13 cellular contexts compared by ENCODE assay signal in genomic region chr1:29196863-29197589, GRCh38. TPM values are rescaled to one million over a fixed set of nuclear protein-coding genes. Genes with fewer than 3 reads are reported as not detected.
A peak's percentile ranks its signal among the peaks of the same experiment; 100 is the strongest.
DNase-seq lines count a peak whose midpoint lies in the region; TF ChIP-seq lines count a peak whose summit lies in the region.
"Had no signal": no experiment of that assay in that cellular context is flagged by ENCODE, and none has a peak within 500 bp of the region (broad histone marks: within the 10 kb centered on the region; RNA-seq: fewer than 3 reads in every experiment).

No MANE protein-coding gene starts in this region.

- H3K27ac ChIP-seq in fibroblast of lung (ENCODE audit: insufficient read depth, low read length), result peak overlapping the region; percentile 90
- H3K27ac ChIP-seq: breast epithelium, SK-N-MC had no signal

- no peak overlapping the region for H2AFZ ChIP-seq in fibroblast of lung (ENCODE audit: low read length)

- peaks cover 17% of the 10 kb centered on the region for H3K4me1 ChIP-seq in fibroblast of lung (ENCODE audit: control insufficient read depth, extremely low read depth, insufficient read depth, low read length)

- no peak for TF ChIP-seq CTCF in fibroblast of lung (conservative IDR thresholded peaks at IDR 0.05 in 1 of 2, IDR thresholded peaks at IDR 0.05 in 1 of 2; ENCODE audit: low read depth in 1 of 2, low read length in 2 of 2)

- peaks cover 13% of the 10 kb centered on the region for H3K36me3 ChIP-seq in fibroblast of lung (ENCODE audit: control insufficient read depth, insufficient read depth, low read length)
- H3K36me3 ChIP-seq: breast epithelium had no signal

- H3K4me2 ChIP-seq in fibroblast of lung (ENCODE audit: extremely low read depth, insufficient read depth, low read length), result peak overlapping the region; percentile 3

- DNase-seq in GM03348 (ENCODE audit: low spot score) (peak; percentile 72), RPMI7951 (ENCODE audit: low read depth) (peak; percentile 10), fibroblast of lung (ENCODE audit: low read depth in 2 of 2) (peak; percentile 83 to 91), putamen (ENCODE audit: low spot score) (peak; percentile 22), Ammon's horn (ENCODE audit: low spot score) (no peak), RKO (ENCODE audit: low spot score) (no peak), cerebellar cortex (ENCODE audit: low spot score) (no peak), SK-N-DZ (ENCODE audit: low spot score) (no peak)
- DNase-seq: activated CD4-positive, CD25-positive, alpha-beta regulatory T cell; retina had no signal

- H3K27me3 ChIP-seq in fibroblast of lung (ENCODE audit: control insufficient read depth, insufficient read depth, low read length), result no peaks in the 10 kb centered on the region
- H3K27me3 ChIP-seq: breast epithelium had no signal

- no peak overlapping the region for H3K9ac ChIP-seq in fibroblast of lung (ENCODE audit: insufficient read depth, low read length)

- no peaks in the 10 kb centered on the region for H4K20me1 ChIP-seq in fibroblast of lung (ENCODE audit: control insufficient read depth, extremely low read depth, insufficient read depth, low read length)

- H3K4me3 ChIP-seq in fibroblast of lung (replicated peaks in 1 of 4; ENCODE audit: control extremely low read depth in 1 of 4, insufficient read depth in 1 of 4, low read depth in 3 of 4, low read length in 4 of 4), result no peak overlapping the region
- H3K4me3 ChIP-seq: breast epithelium, SK-N-MC had no signal

- no peaks in the 10 kb centered on the region for H3K9me3 ChIP-seq in fibroblast of lung (ENCODE audit: control insufficient read depth, insufficient read depth, low read depth, low read length)
- H3K9me3 ChIP-seq: breast epithelium, Caco-2 had no signal

- no peaks in the 10 kb centered on the region for H3K79me2 ChIP-seq in fibroblast of lung (ENCODE audit: control insufficient read depth, insufficient read depth, low read length)

RNA-seq across cellular contexts. Expression of gene SRSF4, which starts 15.3 kb away (rescaled TPM):
- 43.5 and 48.1 TPM in 2 replicates for total RNA-seq in RPMI7951 (2014; rRNA removed; shearing (Covaris generic))
- total RNA-seq in fibroblast of lung, result 46.2 and 51.4 TPM in 2 replicates
- polyA plus RNA-seq in fibroblast of lung, result 59.2 and 61.9 TPM in 2 replicates
- polyA plus RNA-seq in fibroblast of lung (2012), result 54.1 and 54.4 TPM in 2 replicates
- 7.6 and 8.7 TPM in 2 replicates for polyA minus RNA-seq in fibroblast of lung (ENCODE audit: low replicate concordance)
- 34.8 and 42.6 TPM in 2 replicates for polyA plus RNA-seq in SK-N-DZ (2014; cell fraction: cytosol; rRNA removed)
- 32.7 and 42.1 TPM in 2 replicates for polyA plus RNA-seq in SK-N-DZ (2014; cell fraction: nucleus; rRNA removed)

RNA-seq across cellular contexts. Expression of gene MECR, which starts 33.7 kb away (rescaled TPM):
- 32.7 and 34.0 TPM in 2 replicates for total RNA-seq in RPMI7951 (2014; rRNA removed; shearing (Covaris generic))
- 16.9 and 17.5 TPM in 2 replicates for total RNA-seq in fibroblast of lung
- polyA plus RNA-seq in fibroblast of lung, result 19.8 and 21.0 TPM in 2 replicates
- 30.5 and 31.6 TPM in 2 replicates for polyA plus RNA-seq in fibroblast of lung (2012)
- 25.3 and 62.5 TPM in 2 replicates for polyA minus RNA-seq in fibroblast of lung (ENCODE audit: low replicate concordance)
- polyA plus RNA-seq in SK-N-DZ (2014; cell fraction: cytosol; rRNA removed), result 20.2 and 32.6 TPM in 2 replicates
- polyA plus RNA-seq in SK-N-DZ (2014; cell fraction: nucleus; rRNA removed), result 19.5 and 31.2 TPM in 2 replicates

RNA-seq across cellular contexts. Expression of gene PTPRU, which starts 39.3 kb away (rescaled TPM):
- total RNA-seq in RPMI7951 (2014; rRNA removed; shearing (Covaris generic)), result 14.1 and 26.2 TPM in 2 replicates
- 25.8 and 27.0 TPM in 2 replicates for total RNA-seq in fibroblast of lung
- 0.58 and 1.4 TPM in 2 replicates for polyA plus RNA-seq in fibroblast of lung
- 1.5 and 3.1 TPM in 2 replicates for polyA plus RNA-seq in fibroblast of lung (2012)
- 2.6 and 17.7 TPM in 2 replicates for polyA minus RNA-seq in fibroblast of lung (ENCODE audit: low replicate concordance)
- 8.8 and 12.8 TPM in 2 replicates for polyA plus RNA-seq in SK-N-DZ (2014; cell fraction: cytosol; rRNA removed)
- polyA plus RNA-seq in SK-N-DZ (2014; cell fraction: nucleus; rRNA removed), result 14.7 and 30.1 TPM in 2 replicates

Comparison
In these comparisons a context has a peak if more than half of its experiments do, and no peak if none do; other contexts are left out.
1. DNase-seq: peak in GM03348 (single experiment), RPMI7951 (single experiment), fibroblast of lung (2 of 2) and putamen (single experiment); none in Ammon's horn (single experiment), RKO (single experiment), cerebellar cortex (single experiment) and SK-N-DZ (single experiment).